In genomic region chr14:71742491-71742890, GRCh38 we compare ENCODE assay signal across 24 cellular contexts.
"Had no signal": no experiment of that assay in that cellular context is flagged by ENCODE, and none has a peak within 500 bp of the region (broad histone marks: within the 10 kb centered on the region; RNA-seq: fewer than 3 reads in every experiment).

No MANE protein-coding gene starts in this region.

- H3K9ac ChIP-seq: SK-N-SH had no signal

- H3K9me2 ChIP-seq: SK-N-SH had no signal

- H3K27ac ChIP-seq: VCaP had no signal

- DNase-seq: activated CD4-positive, alpha-beta memory T cell treated with anti-CD3 and anti-CD28 coated beads, Interleukin-2, amount 10 ng/mL, durations not matched to agents 7 days and 5 days; activated CD4-positive, alpha-beta T cell treated with anti-CD3 and anti-CD28 coated beads, Interleukin-2, amount 50 U/mL, for 1 hour; activated CD4-positive, CD25-positive, alpha-beta regulatory T cell; activated gamma-delta T cell; activated naive CD4-positive, alpha-beta T cell treated with anti-CD3 and anti-CD28 coated beads, Interleukin-2, amount 10 ng/mL, durations not matched to agents 7 days and 5 days; activated naive CD8-positive, alpha-beta T cell treated with anti-CD3 and anti-CD28 coated beads for 36 hours; activated T-cell treated with anti-CD3 and anti-CD28 coated beads for 4 hours; activated T-cell treated with anti-CD3 and anti-CD28 coated beads, Interleukin-2, amount 50 U/mL, for 48 hours; anterior cingulate cortex; caudate nucleus; KG1; NCI-H1092; NCI-H1417; NCI-H1694; NCI-H2029; NCI-H2107; NCI-H446 treated with DMSO at 0.1 percent for 48 hours; NCI-H526; NCI-H82; RPMI8226; SK-N-SH; T-helper 1 cell had no signal

- H3K4me2 ChIP-seq: SK-N-SH had no signal

- H3K27me3 Mint-ChIP-seq: activated CD4-positive, alpha-beta memory T cell treated with anti-CD3 and anti-CD28 coated beads, Interleukin-2, amount 10 ng/mL, durations not matched to agents 7 days and 5 days; activated naive CD8-positive, alpha-beta T cell treated with anti-CD3 and anti-CD28 coated beads for 36 hours; activated T-helper 17 cell treated with anti-CD3 and anti-CD28 coated beads, Interleukin-2, amount 50 U/mL, for 72 hours had no signal

- H3K4me3 Mint-ChIP-seq: activated CD4-positive, alpha-beta memory T cell treated with anti-CD3 and anti-CD28 coated beads, Interleukin-2, amount 10 ng/mL, durations not matched to agents 7 days and 5 days; activated naive CD4-positive, alpha-beta T cell treated with anti-CD3 and anti-CD28 coated beads, Interleukin-2, amount 10 ng/mL, durations not matched to agents 7 days and 5 days; activated naive CD8-positive, alpha-beta T cell treated with anti-CD3 and anti-CD28 coated beads for 36 hours; activated T-helper 17 cell treated with anti-CD3 and anti-CD28 coated beads, Interleukin-2, amount 50 U/mL, for 72 hours had no signal

- H3K27ac Mint-ChIP-seq: activated CD4-positive, alpha-beta memory T cell treated with anti-CD3 and anti-CD28 coated beads, Interleukin-2, amount 10 ng/mL, durations not matched to agents 7 days and 5 days; activated naive CD4-positive, alpha-beta T cell treated with anti-CD3 and anti-CD28 coated beads, Interleukin-2, amount 10 ng/mL, durations not matched to agents 7 days and 5 days; activated naive CD8-positive, alpha-beta T cell treated with anti-CD3 and anti-CD28 coated beads for 36 hours; activated T-helper 17 cell treated with anti-CD3 and anti-CD28 coated beads, Interleukin-2, amount 50 U/mL, for 72 hours had no signal

- H3K4me1 Mint-ChIP-seq: activated naive CD8-positive, alpha-beta T cell treated with anti-CD3 and anti-CD28 coated beads for 36 hours; activated T-helper 17 cell treated with anti-CD3 and anti-CD28 coated beads, Interleukin-2, amount 50 U/mL, for 72 hours had no signal

- H3K9me3 ChIP-seq: SK-N-SH had no signal

- H3K36me3 Mint-ChIP-seq: activated naive CD8-positive, alpha-beta T cell treated with anti-CD3 and anti-CD28 coated beads for 36 hours had no signal

- H3K9me3 Mint-ChIP-seq: activated naive CD8-positive, alpha-beta T cell treated with anti-CD3 and anti-CD28 coated beads for 36 hours; activated T-helper 17 cell treated with anti-CD3 and anti-CD28 coated beads, Interleukin-2, amount 50 U/mL, for 72 hours had no signal
